In genomic region chr17:2081564-2081963, GRCh38 we compare ENCODE assay signal across 15 cellular contexts. TPM values are rescaled to one million over a fixed set of nuclear protein-coding genes. Genes with fewer than 3 reads are reported as not detected.
DNase-seq lines count a peak whose midpoint lies in the region; ATAC-seq and TF ChIP-seq lines count a peak whose summit lies in the region.
"Had no signal": no experiment of that assay in that cellular context is flagged by ENCODE, and none has a peak within 500 bp of the region (broad histone marks: within the 10 kb centered on the region; RNA-seq: fewer than 3 reads in every experiment).

No MANE protein-coding gene starts in this region.

- H2BK120ac ChIP-seq in trophoblast cell (ENCODE audit: insufficient read depth, low read length, poor library complexity), result no peak overlapping the region

- H4K8ac ChIP-seq in trophoblast cell (ENCODE audit: low read depth, low read length), result no peak overlapping the region

- no peak for TF ChIP-seq CTCF in esophagus muscularis mucosa (IDR thresholded peaks at IDR 0.05)

- WGBS in esophagus muscularis mucosa, result 70% methylated on average over 9 of the region's 9 CpGs
- no CpG with 5 or more reads among the region's 9 CpGs for WGBS in trophoblast cell (ENCODE audit: extremely low coverage, insufficient coverage, insufficient read length)

- H3K4me3 ChIP-seq in esophagus muscularis mucosa, result no peak overlapping the region
- no peak overlapping the region for H3K4me3 ChIP-seq in trophoblast cell (ENCODE audit: low read depth, low read length)
- H3K4me3 ChIP-seq: ascending aorta had no signal

- no peak overlapping the region for H2BK12ac ChIP-seq in trophoblast cell (ENCODE audit: low read length)

- H3K79me2 ChIP-seq in trophoblast cell (ENCODE audit: control insufficient read depth, insufficient read depth, low read length, poor library complexity), result no peaks in the 10 kb centered on the region

- H3K79me1 ChIP-seq in trophoblast cell (ENCODE audit: low read length), result peaks cover 17% of the 10 kb centered on the region

- TF ChIP-seq EP300 in esophagus muscularis mucosa (IDR thresholded peaks at IDR 0.05), result no peak

- H3K9me3 ChIP-seq in esophagus muscularis mucosa (no peaks in the 10 kb centered on the region), trophoblast cell (ENCODE audit: insufficient read depth, low read depth, low read length) (no peaks in the 10 kb centered on the region)
- H3K9me3 ChIP-seq: ascending aorta had no signal

- no peak overlapping the region for H4K91ac ChIP-seq in trophoblast cell (ENCODE audit: low read depth, low read length)

- no peak overlapping the region for H3K23ac ChIP-seq in trophoblast cell (ENCODE audit: low read length)

- no peaks in the 10 kb centered on the region for H3K27me3 ChIP-seq in esophagus muscularis mucosa
- H3K27me3 ChIP-seq in trophoblast cell (ENCODE audit: insufficient read depth, low read length), result no peaks in the 10 kb centered on the region
- H3K27me3 ChIP-seq: ascending aorta had no signal

- no peak overlapping the region for H2AFZ ChIP-seq in trophoblast cell (ENCODE audit: insufficient read depth, low read length, poor library complexity)

- H2BK5ac ChIP-seq in trophoblast cell (ENCODE audit: low read depth, low read length, poor library complexity), result no peak overlapping the region

- intact Hi-C loops in esophagus muscularis mucosa (cut with DNase I), result no loop called here

- H2AK5ac ChIP-seq in trophoblast cell (ENCODE audit: low read length), result no peak overlapping the region

- H3K4me2 ChIP-seq in trophoblast cell (ENCODE audit: low read length), result no peak overlapping the region

- H3K14ac ChIP-seq in trophoblast cell (ENCODE audit: low read length), result no peak overlapping the region

- peaks cover 46 to 66% (median 61%) of the 10 kb centered on the region in 4 donors for H3K4me1 ChIP-seq in esophagus muscularis mucosa
- H3K4me1 ChIP-seq in trophoblast cell (ENCODE audit: control insufficient read depth in 1 of 2, insufficient read depth in 2 of 2, low read length in 2 of 2), result peaks cover 35 to 47% of the 10 kb centered on the region in 2 experiments

- no peak for TF ChIP-seq POLR2A in esophagus muscularis mucosa (IDR thresholded peaks at IDR 0.05; ENCODE audit: low read depth)

- DNase-seq in ELR (ENCODE audit: low read depth) (peak; percentile 92), RPMI7951 (ENCODE audit: low read depth) (peak; percentile 90), esophagus muscularis mucosa (ENCODE audit: extremely low spot score) (no peak), trophoblast cell (peak; percentile 80), superior temporal gyrus (ENCODE audit: extremely low spot score) (no peak), UCSD-AML1 (lab: John Stamatoyannopoulos, UW; ENCODE audit: unreplicated experiment) (no peak), caudate nucleus (lab: John Stamatoyannopoulos, UW) (no peak)
- DNase-seq: activated CD4-positive, alpha-beta memory T cell treated with anti-CD3 and anti-CD28 coated beads, Interleukin-2, amount 10 ng/mL, durations not matched to agents 7 days and 5 days; NCI-H1417 treated with DMSO at 0.1 percent for 48 hours; NCI-H69; stimulated activated naive B cell treated with anti-CD40 and anti-IgM and Interleukin-4, amounts not matched to agents 10 μg/mL and 1 μg/mL and 100 μg/mL, for 72 hours; SW 1271 had no signal

- H3K27ac ChIP-seq in esophagus muscularis mucosa (replicated peaks in 1 of 4), result peak overlapping the region; percentile 17 to 87 (median 36)
- no peak overlapping the region for H3K27ac ChIP-seq in trophoblast cell (ENCODE audit: low read depth, low read length)
- no peak overlapping the region for H3K27ac ChIP-seq in caudate nucleus (ENCODE audit: low read depth, low read length)
- H3K27ac ChIP-seq: ascending aorta had no signal

- no peak overlapping the region for H3K18ac ChIP-seq in trophoblast cell (ENCODE audit: low read length)

- no peak overlapping the region for H3K4ac ChIP-seq in trophoblast cell (ENCODE audit: low read depth, low read length)

- H3K36me3 ChIP-seq in esophagus muscularis mucosa (peaks cover 24 to 73% (median 43%) of the 10 kb centered on the region in 4 donors), trophoblast cell (ENCODE audit: control insufficient read depth in 1 of 2, insufficient read depth in 2 of 2, low read length in 2 of 2) (peaks cover 8% of the 10 kb centered on the region in 2 experiments)

- H3K9ac ChIP-seq in trophoblast cell (ENCODE audit: low read length), result no peak overlapping the region

- no peak overlapping the region for H4K12ac ChIP-seq in trophoblast cell (ENCODE audit: low read depth, low read length)

- no peak for ATAC-seq in GM18502 (IDR thresholded peaks at IDR 0.05; ENCODE audit: poor library complexity, unreplicated experiment)
- ATAC-seq: stimulated activated naive B cell treated with anti-CD40 and anti-IgM and Interleukin-4, amounts not matched to agents 10 μg/mL and 1 μg/mL and 100 μg/mL, for 72 hours had no signal

RNA-seq across cellular contexts. Expression of gene HIC1, which starts 26.7 kb away (rescaled TPM):
- 4.6 and 14.2 TPM in 2 replicates for total RNA-seq in RPMI7951 (2014; rRNA removed; shearing (Covaris generic))
- total RNA-seq in esophagus muscularis mucosa, result 10 to 100 TPM; 48.6 to 86.4 (median 54.9) TPM
- polyA plus RNA-seq in trophoblast cell (2013), result 1.4 and 1.7 TPM in 2 replicates

RNA-seq across cellular contexts. Expression of gene OVCA2, which starts 39.7 kb away (rescaled TPM):
- 67.5 and 69.9 TPM in 2 replicates for total RNA-seq in RPMI7951 (2014; rRNA removed; shearing (Covaris generic))
- total RNA-seq in esophagus muscularis mucosa, result 10 to 100 TPM; 34.9 to 38.9 (median 38.0) TPM
- 40.2 and 44.9 TPM in 2 replicates for polyA plus RNA-seq in trophoblast cell (2013)

RNA-seq across cellular contexts. Expression of gene DPH1, which starts 51.6 kb away (rescaled TPM):
- 12.1 and 16.3 TPM in 2 replicates for total RNA-seq in RPMI7951 (2014; rRNA removed; shearing (Covaris generic))
- 10 to 100 TPM; 27.4 to 41.8 (median 38.3) TPM for total RNA-seq in esophagus muscularis mucosa
- 15.0 and 15.8 TPM in 2 replicates for polyA plus RNA-seq in trophoblast cell (2013)

RNA-seq across cellular contexts. Expression of gene RTN4RL1, which starts 56.4 kb away (rescaled TPM):
- total RNA-seq in RPMI7951 (2014; rRNA removed; shearing (Covaris generic)), result 7.6 and 8.8 TPM in 2 replicates
- total RNA-seq in esophagus muscularis mucosa, result under 1 TPM; 0.50 to 0.86 (median 0.67) TPM
- 0.55 and 0.57 TPM in 2 replicates for polyA plus RNA-seq in trophoblast cell (2013)
- total RNA-seq: endothelial cell of umbilical vein had no signal

Comparison
In these comparisons a context has a peak if more than half of its experiments do, and no peak if none do; other contexts are left out.
1. DNase-seq: peak in ELR (single experiment), RPMI7951 (single experiment) and trophoblast cell (2 of 2); none in esophagus muscularis mucosa (single experiment), superior temporal gyrus (single experiment), UCSD-AML1 (single experiment) and caudate nucleus (0 of 61).
2. H3K27ac ChIP-seq: peak in esophagus muscularis mucosa (4 of 4); none in trophoblast cell (single experiment) and caudate nucleus (single experiment).